ENCODE assay signal across 1 cellular context in the genomic region with DNA sequence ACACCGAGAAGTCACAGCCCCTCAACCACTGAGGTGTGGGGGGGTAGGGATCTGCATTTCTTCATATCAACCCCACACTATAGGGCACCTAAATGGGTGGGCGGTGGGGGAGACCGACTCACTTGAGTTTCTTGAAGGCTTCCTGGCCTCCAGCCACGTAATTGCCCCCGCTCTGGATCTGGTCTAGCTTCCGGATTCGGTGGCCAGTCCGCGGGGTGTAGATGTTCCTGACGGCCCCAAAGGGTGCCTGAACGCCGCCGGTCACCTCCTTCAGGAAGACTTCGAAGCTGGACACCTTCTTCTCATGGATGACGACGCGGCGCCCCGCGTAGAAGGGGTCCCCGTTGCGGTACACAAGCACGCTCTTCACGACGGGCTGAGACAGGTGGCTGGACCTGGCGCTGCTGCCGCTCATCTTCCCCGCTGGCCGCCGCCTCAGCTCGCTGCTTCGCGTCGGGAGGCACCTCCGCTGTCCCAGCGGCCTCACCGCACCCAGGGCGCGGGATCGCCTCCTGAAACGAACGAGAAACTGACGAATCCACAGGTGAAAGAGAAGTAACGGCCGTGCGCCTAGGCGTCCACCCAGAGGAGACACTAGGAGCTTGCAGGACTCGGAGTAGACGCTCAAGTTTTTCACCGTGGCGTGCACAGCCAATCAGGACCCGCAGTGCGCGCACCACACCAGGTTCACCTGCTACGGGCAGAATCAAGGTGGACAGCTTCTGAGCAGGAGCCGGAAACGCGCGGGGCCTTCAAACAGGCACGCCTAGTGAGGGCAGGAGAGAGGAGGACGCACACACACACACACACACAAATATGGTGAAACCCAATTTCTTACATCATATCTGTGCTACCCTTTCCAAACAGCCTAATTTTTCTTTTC.
TF ChIP-seq lines count a peak whose summit lies in the region.

DCDC2 (minus strand) TSS at position 724 of the 883 bp plus-strand sequence; CDS start at position 415, 309 bp downstream.

TF ChIP-seq in HepG2, 621 proteins besides CTCF, POLR2A, EP300 and RAD21 (continued from another document and continues in another):
- no peak for TF ChIP-seq HNRNPL (IDR thresholded peaks at IDR 0.05; ENCODE audit: low read depth, low read length)
- peak; percentile 100 for TF ChIP-seq ZEB1 (IDR thresholded peaks at IDR 0.05; ENCODE audit: insufficient replicate concordance, low read depth)
- peak; percentile 86 for TF ChIP-seq SALL1 (CRISPR knock-in tag; IDR thresholded peaks at IDR 0.05)
- TF ChIP-seq JUND (CRISPR knock-in tag; IDR thresholded peaks at IDR 0.05), result peak; percentile 60; the same call in 1 of the 2 replicates
- TF ChIP-seq, protein P1, sequence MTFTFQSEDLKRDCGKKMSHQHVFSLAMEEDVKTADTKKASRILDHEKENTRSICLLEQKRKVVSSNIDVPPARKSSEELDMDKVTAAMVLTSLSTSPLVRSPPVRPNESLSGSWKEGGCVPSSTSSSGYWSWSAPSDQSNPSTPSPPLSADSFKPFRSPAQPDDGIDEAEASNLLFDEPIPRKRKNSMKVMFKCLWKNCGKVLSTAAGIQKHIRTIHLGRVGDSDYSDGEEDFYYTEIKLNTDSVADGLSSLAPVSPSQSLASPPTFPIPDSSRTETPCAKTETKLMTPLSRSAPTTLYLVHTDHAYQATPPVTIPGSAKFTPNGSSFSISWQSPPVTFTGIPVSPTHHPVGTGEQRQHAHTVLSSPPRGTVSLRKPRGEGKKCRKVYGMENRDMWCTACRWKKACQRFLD (CRISPR knock-in tag; IDR thresholded peaks at IDR 0.05; ENCODE audit: borderline replicate concordance), result peak; percentile 88; the same call in 1 of the 2 replicates
- TF ChIP-seq ZNF83 (CRISPR knock-in tag; IDR thresholded peaks at IDR 0.05; ENCODE audit: borderline replicate concordance), result peak; percentile 88; the same call in 1 of the 2 replicates
- TF ChIP-seq, protein P2, sequence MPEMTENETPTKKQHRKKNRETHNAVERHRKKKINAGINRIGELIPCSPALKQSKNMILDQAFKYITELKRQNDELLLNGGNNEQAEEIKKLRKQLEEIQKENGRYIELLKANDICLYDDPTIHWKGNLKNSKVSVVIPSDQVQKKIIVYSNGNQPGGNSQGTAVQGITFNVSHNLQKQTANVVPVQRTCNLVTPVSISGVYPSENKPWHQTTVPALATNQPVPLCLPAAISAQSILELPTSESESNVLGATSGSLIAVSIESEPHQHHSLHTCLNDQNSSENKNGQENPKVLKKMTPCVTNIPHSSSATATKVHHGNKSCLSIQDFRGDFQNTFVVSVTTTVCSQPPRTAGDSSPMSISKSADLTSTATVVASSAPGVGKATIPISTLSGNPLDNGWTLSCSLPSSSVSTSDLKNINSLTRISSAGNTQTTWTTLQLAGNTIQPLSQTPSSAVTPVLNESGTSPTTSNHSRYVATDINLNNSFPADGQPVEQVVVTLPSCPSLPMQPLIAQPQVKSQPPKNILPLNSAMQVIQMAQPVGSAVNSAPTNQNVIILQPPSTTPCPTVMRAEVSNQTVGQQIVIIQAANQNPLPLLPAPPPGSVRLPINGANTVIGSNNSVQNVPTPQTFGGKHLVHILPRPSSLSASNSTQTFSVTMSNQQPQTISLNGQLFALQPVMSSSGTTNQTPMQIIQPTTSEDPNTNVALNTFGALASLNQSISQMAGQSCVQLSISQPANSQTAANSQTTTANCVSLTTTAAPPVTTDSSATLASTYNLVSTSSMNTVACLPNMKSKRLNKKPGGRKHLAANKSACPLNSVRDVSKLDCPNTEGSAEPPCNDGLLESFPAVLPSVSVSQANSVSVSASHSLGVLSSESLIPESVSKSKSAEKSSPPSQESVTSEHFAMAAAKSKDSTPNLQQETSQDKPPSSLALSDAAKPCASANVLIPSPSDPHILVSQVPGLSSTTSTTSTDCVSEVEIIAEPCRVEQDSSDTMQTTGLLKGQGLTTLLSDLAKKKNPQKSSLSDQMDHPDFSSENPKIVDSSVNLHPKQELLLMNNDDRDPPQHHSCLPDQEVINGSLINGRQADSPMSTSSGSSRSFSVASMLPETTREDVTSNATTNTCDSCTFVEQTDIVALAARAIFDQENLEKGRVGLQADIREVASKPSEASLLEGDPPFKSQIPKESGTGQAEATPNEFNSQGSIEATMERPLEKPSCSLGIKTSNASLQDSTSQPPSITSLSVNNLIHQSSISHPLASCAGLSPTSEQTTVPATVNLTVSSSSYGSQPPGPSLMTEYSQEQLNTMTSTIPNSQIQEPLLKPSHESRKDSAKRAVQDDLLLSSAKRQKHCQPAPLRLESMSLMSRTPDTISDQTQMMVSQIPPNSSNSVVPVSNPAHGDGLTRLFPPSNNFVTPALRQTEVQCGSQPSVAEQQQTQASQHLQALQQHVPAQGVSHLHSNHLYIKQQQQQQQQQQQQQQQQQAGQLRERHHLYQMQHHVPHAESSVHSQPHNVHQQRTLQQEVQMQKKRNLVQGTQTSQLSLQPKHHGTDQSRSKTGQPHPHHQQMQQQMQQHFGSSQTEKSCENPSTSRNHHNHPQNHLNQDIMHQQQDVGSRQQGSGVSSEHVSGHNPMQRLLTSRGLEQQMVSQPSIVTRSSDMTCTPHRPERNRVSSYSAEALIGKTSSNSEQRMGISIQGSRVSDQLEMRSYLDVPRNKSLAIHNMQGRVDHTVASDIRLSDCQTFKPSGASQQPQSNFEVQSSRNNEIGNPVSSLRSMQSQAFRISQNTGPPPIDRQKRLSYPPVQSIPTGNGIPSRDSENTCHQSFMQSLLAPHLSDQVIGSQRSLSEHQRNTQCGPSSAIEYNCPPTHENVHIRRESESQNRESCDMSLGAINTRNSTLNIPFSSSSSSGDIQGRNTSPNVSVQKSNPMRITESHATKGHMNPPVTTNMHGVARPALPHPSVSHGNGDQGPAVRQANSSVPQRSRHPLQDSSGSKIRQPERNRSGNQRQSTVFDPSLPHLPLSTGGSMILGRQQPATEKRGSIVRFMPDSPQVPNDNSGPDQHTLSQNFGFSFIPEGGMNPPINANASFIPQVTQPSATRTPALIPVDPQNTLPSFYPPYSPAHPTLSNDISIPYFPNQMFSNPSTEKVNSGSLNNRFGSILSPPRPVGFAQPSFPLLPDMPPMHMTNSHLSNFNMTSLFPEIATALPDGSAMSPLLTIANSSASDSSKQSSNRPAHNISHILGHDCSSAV (CRISPR knock-in tag; IDR thresholded peaks at IDR 0.05; ENCODE audit: borderline replicate concordance), result 0 out of 2 replicates have a peak, but pooled peaks have one; percentile 30
- TF ChIP-seq KMT2B (CRISPR knock-in tag; IDR thresholded peaks at IDR 0.05), result peak; percentile 92
- TF ChIP-seq SMAD3 (CRISPR knock-in tag; IDR thresholded peaks at IDR 0.05), result peak; percentile 85; the same call in 1 of the 2 replicates
- TF ChIP-seq ZNF552 (CRISPR knock-in tag; IDR thresholded peaks at IDR 0.05; ENCODE audit: borderline replicate concordance), result peak; percentile 89
- TF ChIP-seq, protein P3, sequence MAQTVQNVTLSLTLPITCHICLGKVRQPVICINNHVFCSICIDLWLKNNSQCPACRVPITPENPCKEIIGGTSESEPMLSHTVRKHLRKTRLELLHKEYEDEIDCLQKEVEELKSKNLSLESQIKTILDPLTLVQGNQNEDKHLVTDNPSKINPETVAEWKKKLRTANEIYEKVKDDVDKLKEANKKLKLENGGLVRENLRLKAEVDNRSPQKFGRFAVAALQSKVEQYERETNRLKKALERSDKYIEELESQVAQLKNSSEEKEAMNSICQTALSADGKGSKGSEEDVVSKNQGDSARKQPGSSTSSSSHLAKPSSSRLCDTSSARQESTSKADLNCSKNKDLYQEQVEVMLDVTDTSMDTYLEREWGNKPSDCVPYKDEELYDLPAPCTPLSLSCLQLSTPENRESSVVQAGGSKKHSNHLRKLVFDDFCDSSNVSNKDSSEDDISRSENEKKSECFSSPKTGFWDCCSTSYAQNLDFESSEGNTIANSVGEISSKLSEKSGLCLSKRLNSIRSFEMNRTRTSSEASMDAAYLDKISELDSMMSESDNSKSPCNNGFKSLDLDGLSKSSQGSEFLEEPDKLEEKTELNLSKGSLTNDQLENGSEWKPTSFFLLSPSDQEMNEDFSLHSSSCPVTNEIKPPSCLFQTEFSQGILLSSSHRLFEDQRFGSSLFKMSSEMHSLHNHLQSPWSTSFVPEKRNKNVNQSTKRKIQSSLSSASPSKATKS (CRISPR knock-in tag; IDR thresholded peaks at IDR 0.05), result 0 out of 2 replicates have a peak, but pooled peaks have one; percentile 73
- no peak for TF ChIP-seq FOXK1 (CRISPR knock-in tag; IDR thresholded peaks at IDR 0.05; ENCODE audit: borderline replicate concordance, low read depth)
- peak; percentile 89; the same call in 1 of the 2 replicates for TF ChIP-seq ZNF567 (CRISPR knock-in tag; IDR thresholded peaks at IDR 0.05; ENCODE audit: borderline replicate concordance)
- peak; percentile 86 for TF ChIP-seq AHR (CRISPR knock-in tag; IDR thresholded peaks at IDR 0.05)
- TF ChIP-seq DPF2 (CRISPR knock-in tag; IDR thresholded peaks at IDR 0.05; ENCODE audit: borderline replicate concordance, low read depth), result peak; percentile 46; the same call in 1 of the 2 replicates
- TF ChIP-seq, protein P4, sequence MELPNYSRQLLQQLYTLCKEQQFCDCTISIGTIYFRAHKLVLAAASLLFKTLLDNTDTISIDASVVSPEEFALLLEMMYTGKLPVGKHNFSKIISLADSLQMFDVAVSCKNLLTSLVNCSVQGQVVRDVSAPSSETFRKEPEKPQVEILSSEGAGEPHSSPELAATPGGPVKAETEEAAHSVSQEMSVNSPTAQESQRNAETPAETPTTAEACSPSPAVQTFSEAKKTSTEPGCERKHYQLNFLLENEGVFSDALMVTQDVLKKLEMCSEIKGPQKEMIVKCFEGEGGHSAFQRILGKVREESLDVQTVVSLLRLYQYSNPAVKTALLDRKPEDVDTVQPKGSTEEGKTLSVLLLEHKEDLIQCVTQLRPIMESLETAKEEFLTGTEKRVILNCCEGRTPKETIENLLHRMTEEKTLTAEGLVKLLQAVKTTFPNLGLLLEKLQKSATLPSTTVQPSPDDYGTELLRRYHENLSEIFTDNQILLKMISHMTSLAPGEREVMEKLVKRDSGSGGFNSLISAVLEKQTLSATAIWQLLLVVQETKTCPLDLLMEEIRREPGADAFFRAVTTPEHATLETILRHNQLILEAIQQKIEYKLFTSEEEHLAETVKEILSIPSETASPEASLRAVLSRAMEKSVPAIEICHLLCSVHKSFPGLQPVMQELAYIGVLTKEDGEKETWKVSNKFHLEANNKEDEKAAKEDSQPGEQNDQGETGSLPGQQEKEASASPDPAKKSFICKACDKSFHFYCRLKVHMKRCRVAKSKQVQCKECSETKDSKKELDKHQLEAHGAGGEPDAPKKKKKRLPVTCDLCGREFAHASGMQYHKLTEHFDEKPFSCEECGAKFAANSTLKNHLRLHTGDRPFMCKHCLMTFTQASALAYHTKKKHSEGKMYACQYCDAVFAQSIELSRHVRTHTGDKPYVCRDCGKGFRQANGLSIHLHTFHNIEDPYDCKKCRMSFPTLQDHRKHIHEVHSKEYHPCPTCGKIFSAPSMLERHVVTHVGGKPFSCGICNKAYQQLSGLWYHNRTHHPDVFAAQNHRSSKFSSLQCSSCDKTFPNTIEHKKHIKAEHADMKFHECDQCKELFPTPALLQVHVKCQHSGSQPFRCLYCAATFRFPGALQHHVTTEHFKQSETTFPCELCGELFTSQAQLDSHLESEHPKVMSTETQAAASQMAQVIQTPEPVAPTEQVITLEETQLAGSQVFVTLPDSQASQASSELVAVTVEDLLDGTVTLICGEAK (IDR thresholded peaks at IDR 0.05), result no peak
- TF ChIP-seq, protein P4 (CRISPR knock-in tag; IDR thresholded peaks at IDR 0.05), result peak; percentile 90
- TF ChIP-seq PHF21A (CRISPR knock-in tag; IDR thresholded peaks at IDR 0.05), result peak; percentile 73; the same call in 1 of the 2 replicates
